1 cellular context compared by ENCODE assay signal in genomic region chr2:9808334-9809063, GRCh38.
TF ChIP-seq lines count a peak whose summit lies in the region.

No MANE protein-coding gene starts in this region.

TF ChIP-seq in GM23338, 12 proteins besides CTCF, POLR2A, EP300 and RAD21 (continued from another document):
- TF ChIP-seq ZNF462 (CRISPR knock-in tag; IDR thresholded peaks at IDR 0.05) (no peak), ETS1 (IDR thresholded peaks at IDR 0.05) (no peak), REST (IDR thresholded peaks at IDR 0.05; ENCODE audit: unreplicated experiment) (no peak), NANOG (IDR thresholded peaks at IDR 0.05; ENCODE audit: borderline replicate concordance) (no peak)
